In genomic region chr5:146049704-146050026, GRCh38 we compare ENCODE assay signal across 17 cellular contexts. TPM values are rescaled to one million over a fixed set of nuclear protein-coding genes. Genes with fewer than 3 reads are reported as not detected.
DNase-seq lines count a peak whose midpoint lies in the region; ATAC-seq and TF ChIP-seq lines count a peak whose summit lies in the region.
"Had no signal": no experiment of that assay in that cellular context is flagged by ENCODE, and none has a peak within 500 bp of the region (broad histone marks: within the 10 kb centered on the region; RNA-seq: fewer than 3 reads in every experiment).

No MANE protein-coding gene starts in this region.

- peak overlapping the region; percentile 33; the same call in 1 of the 2 replicates for H3K27ac Mint-ChIP-seq in GM23338
- no peak overlapping the region for H3K27ac Mint-ChIP-seq in stimulated activated naive CD8-positive, alpha-beta T cell treated with anti-CD3 and anti-CD28 coated beads, Interleukin-15, amount 100 ng/mL, for 72 hours
- H3K27ac Mint-ChIP-seq: activated CD4-positive, alpha-beta T cell treated with anti-CD3 and anti-CD28 coated beads for 36 hours; activated naive CD4-positive, alpha-beta T cell treated with anti-CD3 and anti-CD28 coated beads for 36 hours had no signal

- H3K4me3 Mint-ChIP-seq in GM23338 = no peak overlapping the region
- H3K4me3 Mint-ChIP-seq in stimulated activated naive CD8-positive, alpha-beta T cell treated with anti-CD3 and anti-CD28 coated beads, Interleukin-15, amount 100 ng/mL, for 72 hours = no peak overlapping the region
- H3K4me3 Mint-ChIP-seq: activated CD4-positive, alpha-beta T cell treated with anti-CD3 and anti-CD28 coated beads for 36 hours; activated naive CD4-positive, alpha-beta T cell treated with anti-CD3 and anti-CD28 coated beads for 36 hours; activated T-cell treated with anti-CD3 and anti-CD28 coated beads, Interleukin-2, amount 50 U/mL, for 4 hours had no signal

- H3K36me3 Mint-ChIP-seq in GM23338 (ENCODE audit: low read depth) = no peaks in the 10 kb centered on the region

- H3K9me2 ChIP-seq in GM23338 (ENCODE audit: insufficient read depth) = no peaks in the 10 kb centered on the region

- H3K4me3 ChIP-seq in GM23338 = no peak overlapping the region
- no peak overlapping the region for H3K4me3 ChIP-seq in heart right ventricle
- H3K4me3 ChIP-seq: right atrium auricular region had no signal

- H3K79me2 ChIP-seq in GM23338 (replicated peaks; ENCODE audit: insufficient read depth) = no peaks in the 10 kb centered on the region

- no peaks in the 10 kb centered on the region for H3K27me3 Mint-ChIP-seq in GM23338 (ENCODE audit: insufficient read depth, low read depth, poor library complexity)
- peaks cover 34% of the 10 kb centered on the region for H3K27me3 Mint-ChIP-seq in stimulated activated naive CD8-positive, alpha-beta T cell treated with anti-CD3 and anti-CD28 coated beads, Interleukin-15, amount 100 ng/mL, for 72 hours

- POLR2A ChIA-PET in RWPE1 (lab: Yijun Ruan, JAX; ENCODE audit: low non-redundant PET) = no interaction called here

- H3K4me1 ChIP-seq in GM23338 (ENCODE audit: insufficient read depth) = no peaks in the 10 kb centered on the region
- H3K4me1 ChIP-seq in heart right ventricle = peaks cover 0 to 12% (median 0%) of the 10 kb centered on the region in 9 donors

- H3F3A ChIP-seq in GM23338 (replicated peaks; ENCODE audit: low read depth) = no peaks in the 10 kb centered on the region

- peaks cover 6% of the 10 kb centered on the region; the same call in 2 of the 3 replicates for H3K4me1 Mint-ChIP-seq in GM23338
- H3K4me1 Mint-ChIP-seq in stimulated activated naive CD8-positive, alpha-beta T cell treated with anti-CD3 and anti-CD28 coated beads, Interleukin-15, amount 100 ng/mL, for 72 hours = no peaks in the 10 kb centered on the region
- H3K4me1 Mint-ChIP-seq: activated CD4-positive, alpha-beta T cell treated with anti-CD3 and anti-CD28 coated beads for 36 hours had no signal

- CTCF ChIA-PET in RWPE1 (lab: Yijun Ruan, JAX) = interaction anchor here (1.0 to 2.5 kb wide), 2 partner anchors 142 to 146 kb away, joined by 3 to 13 read pairs; no protein-coding TSS in a partner anchor

- ATAC-seq in GM23338 = no peak; the same call in 2 of the 3 replicates
- peak; percentile 3 for ATAC-seq in esophagus mucosa
- peak; percentile 34 for ATAC-seq in stimulated activated naive CD8-positive, alpha-beta T cell treated with anti-CD3 and anti-CD28 coated beads, Interleukin-15, amount 100 ng/mL, for 72 hours
- no peak for ATAC-seq in heart right ventricle
- ATAC-seq: activated CD4-positive, alpha-beta T cell treated with anti-CD3 and anti-CD28 coated beads for 36 hours; activated T-cell treated with anti-CD3 and anti-CD28 coated beads, Interleukin-2, amount 50 U/mL, for 4 hours had no signal

- WGBS in heart right ventricle, 2 donors = 52 to 56% methylated on average over 3 of the region's 3 CpGs

- H3K9me3 ChIP-seq in heart right ventricle = no peaks in the 10 kb centered on the region
- H3K9me3 ChIP-seq: right atrium auricular region had no signal

- H4K20me1 ChIP-seq in GM23338 (replicated peaks; ENCODE audit: insufficient read depth) = no peaks in the 10 kb centered on the region

- H2AFZ ChIP-seq in GM23338 = peak overlapping the region; percentile 60; the same call in 1 of the 2 replicates

- H3K27me3 ChIP-seq in GM23338 (ENCODE audit: insufficient read depth) (no peaks in the 10 kb centered on the region), heart right ventricle (no peaks in the 10 kb centered on the region)
- H3K27me3 ChIP-seq: right atrium auricular region had no signal

- H3K36me3 ChIP-seq in GM23338 (ENCODE audit: insufficient read depth) (no peaks in the 10 kb centered on the region), heart right ventricle (no peaks in the 10 kb centered on the region)
- H3K36me3 ChIP-seq: right atrium auricular region had no signal

- no peak overlapping the region for H3K4me2 ChIP-seq in GM23338
- H3K4me2 ChIP-seq: KMS-11 had no signal

- no peaks in the 10 kb centered on the region for H3K9me3 Mint-ChIP-seq in GM23338
- no peaks in the 10 kb centered on the region for H3K9me3 Mint-ChIP-seq in stimulated activated naive CD8-positive, alpha-beta T cell treated with anti-CD3 and anti-CD28 coated beads, Interleukin-15, amount 100 ng/mL, for 72 hours
- H3K9me3 Mint-ChIP-seq: activated naive CD4-positive, alpha-beta T cell treated with anti-CD3 and anti-CD28 coated beads for 36 hours; activated T-cell treated with anti-CD3 and anti-CD28 coated beads, Interleukin-2, amount 50 U/mL, for 4 hours had no signal

- intact Hi-C loops in heart right ventricle (cut with DNase I) = loop anchor here (2.0 to 10.0 kb wide), 14 partner anchors 75 to 1847 kb away; partner anchors contain the start of genes PRELID2 (in 5 of the 10) and SH3RF2 (in 1 of the 10)

- no peak overlapping the region for H3K27ac ChIP-seq in GM23338 (ENCODE audit: low read depth)
- no peak overlapping the region; the same call in 1 of the 2 replicates for H3K27ac ChIP-seq in RWPE1
- H3K27ac ChIP-seq in heart right ventricle = peak overlapping the region in 2 of 10 donors; percentile 17 to 46
- H3K27ac ChIP-seq: KMS-11, right atrium auricular region had no signal

- DNase-seq in GM23338 (ENCODE audit: low spot score) (no peak), RWPE1 (ENCODE audit: low spot score) (no peak), NCI-H510A (lab: John Stamatoyannopoulos, UW) (no peak), GDM1 (lab: John Stamatoyannopoulos, UW) (no peak), heart right ventricle (no peak)
- DNase-seq in stimulated activated naive CD8-positive, alpha-beta T cell treated with anti-CD3 and anti-CD28 coated beads, Interleukin-15, amount 100 ng/mL, for 72 hours = no peak
- DNase-seq: activated T-cell treated with anti-CD3 and anti-CD28 coated beads, Interleukin-2, amount 50 U/mL, for 4 hours; NCI-H187 treated with DMSO at 0.1 percent for 48 hours had no signal

- TF ChIP-seq CTCF in GM23338 (conservative IDR thresholded peaks at IDR 0.05; ENCODE audit: low read depth in 2 of 2) (no peak), RWPE1 (conservative IDR thresholded peaks at IDR 0.05; ENCODE audit: low read depth) (peak; percentile 42), heart right ventricle (IDR thresholded peaks at IDR 0.05) (peak in 2 of 9 donors; percentile 4 to 29)

TF ChIP-seq in GM23338, 12 proteins besides CTCF, POLR2A, EP300 and RAD21 (continues in another document):
- TF ChIP-seq EZH2 (IDR thresholded peaks at IDR 0.05; ENCODE audit: low read depth, unreplicated experiment) (no peak), ZNF114 (CRISPR knock-in tag; IDR thresholded peaks at IDR 0.05) (no peak), JUNB (IDR thresholded peaks at IDR 0.05; ENCODE audit: unreplicated experiment) (no peak), NANOG (IDR thresholded peaks at IDR 0.05; ENCODE audit: borderline replicate concordance) (no peak), REST (IDR thresholded peaks at IDR 0.05; ENCODE audit: unreplicated experiment) (no peak), POLR2AphosphoS5 (IDR thresholded peaks at IDR 0.05; ENCODE audit: low read depth) (no peak), ZNF331 (CRISPR knock-in tag; IDR thresholded peaks at IDR 0.05; ENCODE audit: low read depth) (no peak), EZH2phosphoT487 (IDR thresholded peaks at IDR 0.05; ENCODE audit: unreplicated experiment) (no peak), STAT1 (IDR thresholded peaks at IDR 0.05; ENCODE audit: unreplicated experiment) (no peak)

RNA-seq across cellular contexts. Expression of gene PLAC8L1, which starts 55.7 kb away (rescaled TPM):
- total RNA-seq in GM23338 (2014; rRNA removed; shearing (Covaris generic)) = not detected in 2 replicates
- polyA plus RNA-seq in GM23338 (2016; fragmentation: Nextera tagmentation; extraction: Ambion mirVana) (0.63 and 2.0 TPM in 2 replicates), heart right ventricle (under 1 TPM in 1 of 2 donors, not detected in 1; 0.16 TPM)
- total RNA-seq in esophagus mucosa (0.52 TPM), heart right ventricle (under 1 TPM in 4 of 10 donors, not detected in 6; 0.41 to 0.98 (median 0.68) TPM)
- total RNA-seq: dermis microvascular lymphatic vessel endothelial cell, HT1080, liver, right atrium auricular region, urinary bladder had no signal

Comparison
In these comparisons a context has a peak if more than half of its experiments do, and no peak if none do; other contexts are left out.
1. ATAC-seq: peak in esophagus mucosa (single experiment) and stimulated activated naive CD8-positive, alpha-beta T cell treated with anti-CD3 and anti-CD28 coated beads, Interleukin-15, amount 100 ng/mL, for 72 hours (single experiment); none in GM23338 (single experiment) and heart right ventricle (0 of 8).